Comparison of ENCODE assay signal across 11 cellular contexts in genomic region chr14:35337074-35337556, GRCh38. TPM values are rescaled to one million over a fixed set of nuclear protein-coding genes. Genes with fewer than 3 reads are reported as not detected.
DNase-seq lines count a peak whose midpoint lies in the region; ATAC-seq, FAIRE-seq and TF ChIP-seq lines count a peak whose summit lies in the region.
"Had no signal": no experiment of that assay in that cellular context is flagged by ENCODE, and none has a peak within 500 bp of the region (broad histone marks: within the 10 kb centered on the region; RNA-seq: fewer than 3 reads in every experiment).

No MANE protein-coding gene starts in this region.

- peak overlapping the region; percentile 59 for H3K4me3 Mint-ChIP-seq in Calu3 (ENCODE audit: low read depth, unreplicated experiment)

- H3K27me3 Mint-ChIP-seq in Calu3 (ENCODE audit: unreplicated experiment): peaks cover 6% of the 10 kb centered on the region

- POLR2A ChIA-PET in HepG2 (lab: Yijun Ruan, JAX): interaction anchor here (0.8 to 15.5 kb wide), 24 partner anchors 9 to 490 kb away, joined by 3 to 473 read pairs (median 7); partner anchors contain the start of genes BRMS1L, NFKBIA, PPP2R3C and PRORP

- peak overlapping the region; percentile 77 for H3K27ac Mint-ChIP-seq in Calu3 (ENCODE audit: unreplicated experiment)

- H3K4me1 ChIP-seq in body of pancreas: peaks cover 75% of the 10 kb centered on the region
- peaks cover 95% of the 10 kb centered on the region for H3K4me1 ChIP-seq in HepG2 (ENCODE audit: insufficient read depth, low read length)
- H3K4me1 ChIP-seq in skeletal muscle satellite cell (ENCODE audit: control insufficient read depth, insufficient read depth, low read length): peaks cover 56% of the 10 kb centered on the region

- 58 to 68% methylated on average over 8 to 9 of the region's 9 CpGs for WGBS in body of pancreas, 2 donors
- 21% methylated on average over 9 of the region's 9 CpGs for WGBS in HepG2 (ENCODE audit: low lambda C conversion rate)

- H3K9ac ChIP-seq in HepG2 (ENCODE audit: insufficient read depth, low read depth, low read length) (peak overlapping the region; percentile 73), skeletal muscle satellite cell (ENCODE audit: low read depth, low read length) (peak overlapping the region; percentile 66)
- H3K9ac ChIP-seq: GM23248 had no signal

- no peak for TF ChIP-seq EP300 in HepG2 (IDR thresholded peaks at IDR 0.05; ENCODE audit: low read depth in 2 of 2, low read length in 2 of 2)
- no peak; the same call in 1 of the 2 replicates for TF ChIP-seq EP300 in HepG2 (CRISPR knock-in tag; IDR thresholded peaks at IDR 0.05; ENCODE audit: borderline replicate concordance)

- peaks cover 57% of the 10 kb centered on the region for H3K4me1 Mint-ChIP-seq in Calu3 (ENCODE audit: low read depth, unreplicated experiment)

- H3K36me3 ChIP-seq in body of pancreas (replicated peaks in 1 of 2; ENCODE audit: insufficient read depth in 1 of 2, low read depth in 2 of 2): no peaks in the 10 kb centered on the region
- H3K36me3 ChIP-seq in HepG2 (replicated peaks in 1 of 2; ENCODE audit: control insufficient read depth in 1 of 2, insufficient read depth in 2 of 2, low read length in 2 of 2): no peaks in the 10 kb centered on the region
- H3K36me3 ChIP-seq in skeletal muscle satellite cell (ENCODE audit: insufficient read depth, low read length): no peaks in the 10 kb centered on the region

- TF ChIP-seq RAD21 in HepG2 (CRISPR knock-in tag; IDR thresholded peaks at IDR 0.05): no peak

- H3K36me3 Mint-ChIP-seq in Calu3 (ENCODE audit: insufficient read depth, unreplicated experiment): peaks cover 14% of the 10 kb centered on the region

- H3K4me2 ChIP-seq in HepG2 (ENCODE audit: low read depth, low read length) (peak overlapping the region; percentile 99), skeletal muscle satellite cell (ENCODE audit: low read length) (peak overlapping the region; percentile 53)

- no peak for ATAC-seq in body of pancreas
- ATAC-seq in HepG2: peak; percentile 9

- no peaks in the 10 kb centered on the region for H3K9me3 ChIP-seq in body of pancreas
- H3K9me3 ChIP-seq in HepG2 (ENCODE audit: low read length): no peaks in the 10 kb centered on the region
- no peaks in the 10 kb centered on the region for H3K9me3 ChIP-seq in skeletal muscle satellite cell (replicated peaks; ENCODE audit: low read length)

- CTCF ChIA-PET in Calu3 (lab: Charles Lee): interaction anchor here (1.3 kb wide), 1 partner anchor 12 kb away, joined by 3 read pairs; no protein-coding TSS in a partner anchor
- CTCF ChIA-PET in HepG2 (lab: Yijun Ruan, JAX; ENCODE audit: low intra/inter-chr PET ratio, low total read pairs): interaction anchor here (1.2 to 1.7 kb wide), 2 partner anchors 47 to 70 kb away, joined by 4 read pairs; no protein-coding TSS in a partner anchor

- TF ChIP-seq CTCF in Calu3 (IDR thresholded peaks at IDR 0.05; ENCODE audit: unreplicated experiment): no peak
- TF ChIP-seq CTCF in body of pancreas (IDR thresholded peaks at IDR 0.05): no peak
- TF ChIP-seq CTCF in HepG2 (CRISPR knock-in tag; IDR thresholded peaks at IDR 0.05): no peak

- no peak for FAIRE-seq in HepG2 (lab: Jason Lieb, UNC)
- FAIRE-seq: D721Med had no signal

- H3K9me3 Mint-ChIP-seq in Calu3 (ENCODE audit: low read depth, unreplicated experiment): no peaks in the 10 kb centered on the region

- in situ Hi-C loops in HepG2 (cut with HindIII; ENCODE audit: extremely low pct_ligation_motif_present, low pct_unique_long_range_greater_than_20kb): no loop called here

- intact Hi-C loops in Calu3 (cut with micrococcal nuclease; ENCODE audit: unreplicated experiment): no loop called here
- intact Hi-C loops in body of pancreas (cut with DNase I): no loop called here
- intact Hi-C loops in HepG2 (cut with micrococcal nuclease; ENCODE audit: unreplicated experiment): loop anchor here (5.0 kb wide), 2 partner anchors 195 to 355 kb away; partner anchors contain the start of gene SRP54
- intact Hi-C loops in posterior vena cava (cut with DNase I): loop anchor here in 1 of 2 donors (5.0 kb wide), 1 partner anchor 65 kb away; the partner anchor contains the start of gene NFKBIA

- no peaks in the 10 kb centered on the region for H3K27me3 ChIP-seq in body of pancreas
- H3K27me3 ChIP-seq in HepG2 (ENCODE audit: control insufficient read depth in 1 of 2, insufficient read depth in 2 of 2, low read length in 2 of 2): peaks cover 0 to 3% of the 10 kb centered on the region in 2 experiments; a peak in 2 of 5 replicates
- no peaks in the 10 kb centered on the region for H3K27me3 ChIP-seq in skeletal muscle satellite cell (ENCODE audit: control insufficient read depth, insufficient read depth, low read length)

- TF ChIP-seq POLR2A in body of pancreas (IDR thresholded peaks at IDR 0.05) (no peak), HepG2 (IDR thresholded peaks at IDR 0.05; ENCODE audit: insufficient read depth in 1 of 2, low read depth in 2 of 2, low read length in 2 of 2) (no peak)

- no peaks in the 10 kb centered on the region for H3K79me2 ChIP-seq in HepG2 (ENCODE audit: insufficient read depth, low read length)

- H3K4me3 ChIP-seq in body of pancreas (no peak overlapping the region), HepG2 (replicated peaks in 1 of 3; ENCODE audit: insufficient read depth in 1 of 3, low read depth in 2 of 3, low read length in 3 of 3) (peak overlapping the region; percentile 48 to 71 (median 52)), skeletal muscle satellite cell (ENCODE audit: low read length) (no peak overlapping the region)
- H3K4me3 ChIP-seq: GM23248 had no signal

- H4K20me1 ChIP-seq in HepG2 (ENCODE audit: insufficient read depth, low read length): no peaks in the 10 kb centered on the region

- H2AFZ ChIP-seq in HepG2 (ENCODE audit: low read length): peak overlapping the region; percentile 6
- H2AFZ ChIP-seq: GM23248 had no signal

- BruUV-seq in Calu3 (replicated peaks; lab: Mats Ljungman, UMichigan) (no TSS peak), HepG2 (replicated peaks; lab: Mats Ljungman, UMichigan) (no TSS peak)

- DNase-seq in Calu3 (no peak), body of pancreas (no peak), HepG2 (ENCODE audit: low spot score) (peak; percentile 75), NCI-H446 treated with DMSO at 0.1 percent for 48 hours (lab: John Stamatoyannopoulos, UW) (no peak), posterior vena cava (ENCODE audit: low spot score) (no peak), SK-N-DZ (ENCODE audit: low spot score) (no peak), midbrain (lab: John Stamatoyannopoulos, UW) (no peak)
- DNase-seq: GM23248, NCI-H187 treated with DMSO at 0.1 percent for 48 hours had no signal

- H3K27ac ChIP-seq in body of pancreas (peak overlapping the region; percentile 82 to 92 (median 88)), HepG2 (ENCODE audit: extremely low read length, insufficient read depth, low read length) (peak overlapping the region; percentile 72)
- H3K27ac ChIP-seq: GM23248 had no signal

TF ChIP-seq in HepG2, 621 proteins besides CTCF, POLR2A, EP300 and RAD21 (continues in another document):
- TF ChIP-seq SYNCRIP (IDR thresholded peaks at IDR 0.05; ENCODE audit: insufficient read depth, low read depth, low read length) (no peak), ZNF773 (CRISPR knock-in tag; IDR thresholded peaks at IDR 0.05; ENCODE audit: borderline replicate concordance) (0 out of 2 replicates have a peak, but pooled peaks have one; percentile 28), ZNF557 (CRISPR knock-in tag; IDR thresholded peaks at IDR 0.05) (no peak), KDM5A (IDR thresholded peaks at IDR 0.05; ENCODE audit: borderline replicate concordance, low read length) (peak; percentile 18; the same call in 1 of the 2 replicates)

RNA-seq across cellular contexts. Expression of gene PSMA6, which starts 44.9 kb away (rescaled TPM):
- 297 and 341 TPM in 2 replicates for total RNA-seq in Calu3 (2022)
- 10 to 100 TPM; 39.6 to 43.1 TPM for total RNA-seq in body of pancreas
- total RNA-seq in HepG2 (2016; rRNA removed; fragmentation: Illumina TruSeq; extraction: Trizol): 1,109 and 1,579 TPM in 2 replicates
- total RNA-seq in HepG2 (2016; cell fraction: cytosol; rRNA removed; fragmentation: Illumina TruSeq; extraction: Trizol; ENCODE audit: low read depth): 1,013 and 1,135 TPM in 2 replicates
- 1,109 and 1,642 TPM in 2 replicates for total RNA-seq in HepG2 (2016; cell fraction: insoluble cytoplasmic fraction; rRNA removed; fragmentation: Illumina TruSeq; extraction: Trizol)
- total RNA-seq in HepG2 (2016; cell fraction: membrane; rRNA removed; fragmentation: Illumina TruSeq; extraction: Trizol): 682 and 685 TPM in 2 replicates
- total RNA-seq in HepG2 (2016; cell fraction: nucleus; rRNA removed; fragmentation: Illumina TruSeq; extraction: Trizol): 388 and 421 TPM in 2 replicates
- polyA plus RNA-seq in HepG2 (2011; rRNA removed): 399 and 525 TPM in 2 replicates
- 367 and 461 TPM in 2 replicates for polyA plus RNA-seq in HepG2 (2011; cell fraction: cytosol; rRNA removed)
- 108 and 120 TPM in 2 replicates for polyA plus RNA-seq in HepG2 (2011; cell fraction: nucleus; rRNA removed)
- 473 and 515 TPM in 2 replicates for polyA plus RNA-seq in HepG2 (2012)
- 709 and 762 TPM in 2 replicates for polyA plus RNA-seq in HepG2 (2016; cell fraction: cytosol; fragmentation: Illumina TruSeq; extraction: Trizol; ENCODE audit: low read depth)
- 1,270 and 1,369 TPM in 2 replicates for polyA plus RNA-seq in HepG2 (2016; cell fraction: insoluble cytoplasmic fraction; fragmentation: Illumina TruSeq; extraction: Trizol; ENCODE audit: low read depth)
- polyA plus RNA-seq in HepG2 (2016; cell fraction: membrane; fragmentation: Illumina TruSeq; extraction: Trizol; ENCODE audit: low read depth): 468 and 473 TPM in 2 replicates
- 530 and 538 TPM in 2 replicates for polyA plus RNA-seq in HepG2 (2016; cell fraction: nucleus; fragmentation: Illumina TruSeq; extraction: Trizol; ENCODE audit: insufficient read depth, low read depth)
- 141 and 189 TPM in 2 replicates for polyA minus RNA-seq in HepG2 (2011; rRNA and poly(A)+ RNA removed; ENCODE audit: low replicate concordance)
- 181 and 205 TPM in 2 replicates for polyA minus RNA-seq in HepG2 (2011; cell fraction: cytosol; rRNA and poly(A)+ RNA removed)
- 139 and 166 TPM in 2 replicates for polyA minus RNA-seq in HepG2 (2011; cell fraction: nucleus; rRNA and poly(A)+ RNA removed)
- total RNA-seq in skeletal muscle satellite cell (2012; rRNA removed): 277 and 309 TPM in 2 replicates
- 100 to 1,000 TPM; 159 to 191 TPM for total RNA-seq in posterior vena cava
- polyA plus RNA-seq in SK-N-DZ (2014; cell fraction: cytosol; rRNA removed): 629 and 652 TPM in 2 replicates
- 256 and 362 TPM in 2 replicates for polyA plus RNA-seq in SK-N-DZ (2014; cell fraction: nucleus; rRNA removed)

Comparison
In these comparisons a context has a peak if more than half of its experiments do, and no peak if none do; other contexts are left out.
1. H3K4me3 ChIP-seq: peak in HepG2 (3 of 3); none in body of pancreas (0 of 2) and skeletal muscle satellite cell (single experiment).